ENCODE assay signal across 2 cellular contexts in genomic region chr2:174171686-174172445, GRCh38.
TF ChIP-seq lines count a peak whose summit lies in the region.

No MANE protein-coding gene starts in this region.

TF ChIP-seq in GM23338, 12 proteins besides CTCF, POLR2A, EP300 and RAD21 (continued from another document):
- TF ChIP-seq, protein P1, sequence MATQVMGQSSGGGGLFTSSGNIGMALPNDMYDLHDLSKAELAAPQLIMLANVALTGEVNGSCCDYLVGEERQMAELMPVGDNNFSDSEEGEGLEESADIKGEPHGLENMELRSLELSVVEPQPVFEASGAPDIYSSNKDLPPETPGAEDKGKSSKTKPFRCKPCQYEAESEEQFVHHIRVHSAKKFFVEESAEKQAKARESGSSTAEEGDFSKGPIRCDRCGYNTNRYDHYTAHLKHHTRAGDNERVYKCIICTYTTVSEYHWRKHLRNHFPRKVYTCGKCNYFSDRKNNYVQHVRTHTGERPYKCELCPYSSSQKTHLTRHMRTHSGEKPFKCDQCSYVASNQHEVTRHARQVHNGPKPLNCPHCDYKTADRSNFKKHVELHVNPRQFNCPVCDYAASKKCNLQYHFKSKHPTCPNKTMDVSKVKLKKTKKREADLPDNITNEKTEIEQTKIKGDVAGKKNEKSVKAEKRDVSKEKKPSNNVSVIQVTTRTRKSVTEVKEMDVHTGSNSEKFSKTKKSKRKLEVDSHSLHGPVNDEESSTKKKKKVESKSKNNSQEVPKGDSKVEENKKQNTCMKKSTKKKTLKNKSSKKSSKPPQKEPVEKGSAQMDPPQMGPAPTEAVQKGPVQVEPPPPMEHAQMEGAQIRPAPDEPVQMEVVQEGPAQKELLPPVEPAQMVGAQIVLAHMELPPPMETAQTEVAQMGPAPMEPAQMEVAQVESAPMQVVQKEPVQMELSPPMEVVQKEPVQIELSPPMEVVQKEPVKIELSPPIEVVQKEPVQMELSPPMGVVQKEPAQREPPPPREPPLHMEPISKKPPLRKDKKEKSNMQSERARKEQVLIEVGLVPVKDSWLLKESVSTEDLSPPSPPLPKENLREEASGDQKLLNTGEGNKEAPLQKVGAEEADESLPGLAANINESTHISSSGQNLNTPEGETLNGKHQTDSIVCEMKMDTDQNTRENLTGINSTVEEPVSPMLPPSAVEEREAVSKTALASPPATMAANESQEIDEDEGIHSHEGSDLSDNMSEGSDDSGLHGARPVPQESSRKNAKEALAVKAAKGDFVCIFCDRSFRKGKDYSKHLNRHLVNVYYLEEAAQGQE (IDR thresholded peaks at IDR 0.05; ENCODE audit: unreplicated experiment), result no peak
- TF ChIP-seq CREB1 (CRISPR knock-in tag; IDR thresholded peaks at IDR 0.05; ENCODE audit: low read depth) (no peak), ZNF331 (CRISPR knock-in tag; IDR thresholded peaks at IDR 0.05; ENCODE audit: low read depth) (no peak), NANOG (IDR thresholded peaks at IDR 0.05; ENCODE audit: borderline replicate concordance) (no peak), JUNB (IDR thresholded peaks at IDR 0.05; ENCODE audit: unreplicated experiment) (no peak), ZNF114 (CRISPR knock-in tag; IDR thresholded peaks at IDR 0.05) (no peak), STAT1 (IDR thresholded peaks at IDR 0.05; ENCODE audit: unreplicated experiment) (no peak), EZH2phosphoT487 (IDR thresholded peaks at IDR 0.05; ENCODE audit: unreplicated experiment) (no peak), POLR2AphosphoS5 (IDR thresholded peaks at IDR 0.05; ENCODE audit: low read depth) (no peak), ZNF462 (CRISPR knock-in tag; IDR thresholded peaks at IDR 0.05) (no peak)
- TF ChIP-seq, protein P2, sequence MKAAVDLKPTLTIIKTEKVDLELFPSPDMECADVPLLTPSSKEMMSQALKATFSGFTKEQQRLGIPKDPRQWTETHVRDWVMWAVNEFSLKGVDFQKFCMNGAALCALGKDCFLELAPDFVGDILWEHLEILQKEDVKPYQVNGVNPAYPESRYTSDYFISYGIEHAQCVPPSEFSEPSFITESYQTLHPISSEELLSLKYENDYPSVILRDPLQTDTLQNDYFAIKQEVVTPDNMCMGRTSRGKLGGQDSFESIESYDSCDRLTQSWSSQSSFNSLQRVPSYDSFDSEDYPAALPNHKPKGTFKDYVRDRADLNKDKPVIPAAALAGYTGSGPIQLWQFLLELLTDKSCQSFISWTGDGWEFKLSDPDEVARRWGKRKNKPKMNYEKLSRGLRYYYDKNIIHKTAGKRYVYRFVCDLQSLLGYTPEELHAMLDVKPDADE (IDR thresholded peaks at IDR 0.05), result no peak

TF ChIP-seq in IMR-90, 13 proteins besides CTCF, POLR2A, EP300 and RAD21 (continued from another document):
- TF ChIP-seq RCOR1 (IDR thresholded peaks at IDR 0.05; ENCODE audit: insufficient replicate concordance, low read length), result no peak
- TF ChIP-seq RFX5 (IDR thresholded peaks at IDR 0.05; ENCODE audit: low read depth, low read length), result no peak
- no peak for TF ChIP-seq MAFK (IDR thresholded peaks at IDR 0.05; ENCODE audit: low read depth, low read length)
- no peak for TF ChIP-seq MXI1 (IDR thresholded peaks at IDR 0.05; ENCODE audit: borderline replicate concordance, low read depth, low read length)
- no peak for TF ChIP-seq NFE2L2 (IDR thresholded peaks at IDR 0.05; ENCODE audit: low read depth, low read length)
- TF ChIP-seq, protein P3, sequence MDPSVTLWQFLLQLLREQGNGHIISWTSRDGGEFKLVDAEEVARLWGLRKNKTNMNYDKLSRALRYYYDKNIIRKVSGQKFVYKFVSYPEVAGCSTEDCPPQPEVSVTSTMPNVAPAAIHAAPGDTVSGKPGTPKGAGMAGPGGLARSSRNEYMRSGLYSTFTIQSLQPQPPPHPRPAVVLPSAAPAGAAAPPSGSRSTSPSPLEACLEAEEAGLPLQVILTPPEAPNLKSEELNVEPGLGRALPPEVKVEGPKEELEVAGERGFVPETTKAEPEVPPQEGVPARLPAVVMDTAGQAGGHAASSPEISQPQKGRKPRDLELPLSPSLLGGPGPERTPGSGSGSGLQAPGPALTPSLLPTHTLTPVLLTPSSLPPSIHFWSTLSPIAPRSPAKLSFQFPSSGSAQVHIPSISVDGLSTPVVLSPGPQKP (IDR thresholded peaks at IDR 0.05; ENCODE audit: borderline replicate concordance, low read depth, low read length), result no peak
- TF ChIP-seq SMC3 (IDR thresholded peaks at IDR 0.05; ENCODE audit: low read depth, low read length), result no peak
- TF ChIP-seq, protein P4, sequence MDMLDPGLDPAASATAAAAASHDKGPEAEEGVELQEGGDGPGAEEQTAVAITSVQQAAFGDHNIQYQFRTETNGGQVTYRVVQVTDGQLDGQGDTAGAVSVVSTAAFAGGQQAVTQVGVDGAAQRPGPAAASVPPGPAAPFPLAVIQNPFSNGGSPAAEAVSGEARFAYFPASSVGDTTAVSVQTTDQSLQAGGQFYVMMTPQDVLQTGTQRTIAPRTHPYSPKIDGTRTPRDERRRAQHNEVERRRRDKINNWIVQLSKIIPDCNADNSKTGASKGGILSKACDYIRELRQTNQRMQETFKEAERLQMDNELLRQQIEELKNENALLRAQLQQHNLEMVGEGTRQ (IDR thresholded peaks at IDR 0.05; ENCODE audit: low read depth, low read length), result no peak
- no peak for TF ChIP-seq CHD1 (IDR thresholded peaks at IDR 0.05; ENCODE audit: low read depth, low read length)
- no peak for TF ChIP-seq BHLHE40 (IDR thresholded peaks at IDR 0.05; ENCODE audit: low read depth, low read length)
